Comparison of ENCODE assay signal across 8 cellular contexts in genomic region chr16:86664518-86665318, GRCh38.
DNase-seq lines count a peak whose midpoint lies in the region; ATAC-seq and TF ChIP-seq lines count a peak whose summit lies in the region.

No MANE protein-coding gene starts in this region.

- peak overlapping the region; percentile 76 for H3K4me2 ChIP-seq in skeletal muscle satellite cell (ENCODE audit: low read length)

- no peaks in the 10 kb centered on the region for H3K9me3 ChIP-seq in skeletal muscle satellite cell (replicated peaks; ENCODE audit: low read length)

- H3K4me3 ChIP-seq in choroid plexus epithelial cell (ENCODE audit: low read depth, low read length) = no peak overlapping the region
- H3K4me3 ChIP-seq in skeletal muscle satellite cell (ENCODE audit: low read length) = peak overlapping the region; percentile 55

- H3K9ac ChIP-seq in skeletal muscle satellite cell (ENCODE audit: low read depth, low read length) = peak overlapping the region; percentile 85

- H3K4me1 ChIP-seq in skeletal muscle satellite cell (ENCODE audit: control insufficient read depth, insufficient read depth, low read length) = peaks cover 72% of the 10 kb centered on the region

- DNase-seq in RPMI7951 (ENCODE audit: low read depth) (peak; percentile 100), choroid plexus epithelial cell (ENCODE audit: low read depth) (peak; percentile 87), NCI-H128 (lab: John Stamatoyannopoulos, UW; ENCODE audit: unreplicated experiment) (no peak), NCI-H345 (lab: John Stamatoyannopoulos, UW) (no peak)

- no peaks in the 10 kb centered on the region for H3K27me3 ChIP-seq in skeletal muscle satellite cell (ENCODE audit: control insufficient read depth, insufficient read depth, low read length)

- no peak for TF ChIP-seq CTCF in choroid plexus epithelial cell (conservative IDR thresholded peaks at IDR 0.05; ENCODE audit: low read depth, low read length)

- ATAC-seq in GM18858 (IDR thresholded peaks at IDR 0.05; ENCODE audit: unreplicated experiment) = peak; percentile 66
- ATAC-seq in HG02763 (IDR thresholded peaks at IDR 0.05; ENCODE audit: unreplicated experiment) = peak; percentile 62
- ATAC-seq in HG03025 (IDR thresholded peaks at IDR 0.05; ENCODE audit: low FRiP score, unreplicated experiment) = no peak

- no peaks in the 10 kb centered on the region for H3K36me3 ChIP-seq in skeletal muscle satellite cell (ENCODE audit: insufficient read depth, low read length)

Comparison
In these comparisons a context has a peak if more than half of its experiments do, and no peak if none do; other contexts are left out.
1. DNase-seq: peak in RPMI7951 (single experiment) and choroid plexus epithelial cell (single experiment); none in NCI-H128 (single experiment) and NCI-H345 (single experiment).